1 cellular context compared by ENCODE assay signal in the genomic region with DNA sequence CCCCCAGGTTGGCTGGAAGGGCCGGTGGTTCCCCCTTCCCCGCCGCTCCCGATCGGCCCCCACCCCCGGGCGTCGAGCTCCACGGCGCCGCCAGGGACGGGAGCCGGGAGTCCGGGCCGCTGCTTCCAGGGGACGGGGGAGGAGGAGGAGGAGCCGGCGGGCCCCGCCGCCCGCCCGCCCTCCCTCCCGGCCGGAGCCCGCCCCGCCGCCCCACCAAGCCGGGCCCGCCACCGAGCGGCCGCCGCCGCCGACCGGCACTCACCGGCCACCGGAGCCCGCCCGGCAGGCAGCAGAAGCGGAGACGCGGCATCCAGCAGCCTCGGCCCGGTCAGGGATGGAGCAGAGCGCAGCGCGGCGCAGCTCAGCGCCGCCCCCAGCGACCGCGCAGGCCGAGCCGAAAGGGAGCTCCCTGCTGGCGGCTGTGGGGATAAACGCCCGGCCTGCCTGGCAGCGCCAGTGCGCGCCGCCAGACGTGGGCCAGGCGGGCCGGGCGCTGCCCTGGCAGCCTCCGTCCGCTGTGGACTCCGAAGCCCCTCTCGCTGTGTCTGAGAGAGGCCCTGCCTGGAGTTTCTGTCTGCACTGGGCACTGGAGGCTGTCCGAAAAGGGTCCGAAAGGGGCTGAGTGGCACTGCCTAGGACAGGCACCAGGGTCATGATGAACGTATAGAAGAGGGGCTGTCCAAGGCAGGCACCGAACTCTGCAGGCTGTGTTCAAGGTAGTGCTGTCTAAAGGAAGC.
TF ChIP-seq lines count a peak whose summit lies in the region.

TSS of gene MYO18A (minus strand) at position 348 of the 737 bp plus-strand sequence. CDS start 13,458 bp downstream, outside the sequence.

TF ChIP-seq in HepG2, 621 proteins besides CTCF, POLR2A, EP300 and RAD21 (continued from another document and continues in another):
- no peak for TF ChIP-seq ZNF205 (CRISPR knock-in tag; IDR thresholded peaks at IDR 0.05)
- TF ChIP-seq ZNF720 (CRISPR knock-in tag; IDR thresholded peaks at IDR 0.05) = no peak
- TF ChIP-seq NFE2 (CRISPR knock-in tag; IDR thresholded peaks at IDR 0.05) = no peak
- TF ChIP-seq POLR2G (IDR thresholded peaks at IDR 0.05; ENCODE audit: low read depth, low read length) = peak; percentile 35; the same call in 1 of the 2 replicates
- TF ChIP-seq GATAD1 (CRISPR knock-in tag; IDR thresholded peaks at IDR 0.05) = 0 out of 2 replicates have a peak, but pooled peaks have one; percentile 18
- TF ChIP-seq ADNP (CRISPR knock-in tag; IDR thresholded peaks at IDR 0.05) = no peak
- TF ChIP-seq ZNF446 (CRISPR knock-in tag; IDR thresholded peaks at IDR 0.05) = 0 out of 2 replicates have a peak, but pooled peaks have one; percentile 36
- no peak for TF ChIP-seq ZNF326 (CRISPR knock-in tag; IDR thresholded peaks at IDR 0.05; ENCODE audit: borderline replicate concordance)
- TF ChIP-seq, protein P1, sequence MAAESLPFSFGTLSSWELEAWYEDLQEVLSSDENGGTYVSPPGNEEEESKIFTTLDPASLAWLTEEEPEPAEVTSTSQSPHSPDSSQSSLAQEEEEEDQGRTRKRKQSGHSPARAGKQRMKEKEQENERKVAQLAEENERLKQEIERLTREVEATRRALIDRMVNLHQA (CRISPR knock-in tag; IDR thresholded peaks at IDR 0.05) = no peak
- TF ChIP-seq CCDC6 (CRISPR knock-in tag; IDR thresholded peaks at IDR 0.05) = 0 out of 2 replicates have a peak, but pooled peaks have one; percentile 75
- no peak for TF ChIP-seq ZNF292 (CRISPR knock-in tag; IDR thresholded peaks at IDR 0.05; ENCODE audit: borderline replicate concordance, low read depth)
- TF ChIP-seq, protein P2, sequence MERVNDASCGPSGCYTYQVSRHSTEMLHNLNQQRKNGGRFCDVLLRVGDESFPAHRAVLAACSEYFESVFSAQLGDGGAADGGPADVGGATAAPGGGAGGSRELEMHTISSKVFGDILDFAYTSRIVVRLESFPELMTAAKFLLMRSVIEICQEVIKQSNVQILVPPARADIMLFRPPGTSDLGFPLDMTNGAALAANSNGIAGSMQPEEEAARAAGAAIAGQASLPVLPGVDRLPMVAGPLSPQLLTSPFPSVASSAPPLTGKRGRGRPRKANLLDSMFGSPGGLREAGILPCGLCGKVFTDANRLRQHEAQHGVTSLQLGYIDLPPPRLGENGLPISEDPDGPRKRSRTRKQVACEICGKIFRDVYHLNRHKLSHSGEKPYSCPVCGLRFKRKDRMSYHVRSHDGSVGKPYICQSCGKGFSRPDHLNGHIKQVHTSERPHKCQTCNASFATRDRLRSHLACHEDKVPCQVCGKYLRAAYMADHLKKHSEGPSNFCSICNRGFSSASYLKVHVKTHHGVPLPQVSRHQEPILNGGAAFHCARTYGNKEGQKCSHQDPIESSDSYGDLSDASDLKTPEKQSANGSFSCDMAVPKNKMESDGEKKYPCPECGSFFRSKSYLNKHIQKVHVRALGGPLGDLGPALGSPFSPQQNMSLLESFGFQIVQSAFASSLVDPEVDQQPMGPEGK (CRISPR knock-in tag; IDR thresholded peaks at IDR 0.05) = peak; percentile 37
- no peak for TF ChIP-seq EHMT2 (IDR thresholded peaks at IDR 0.05; ENCODE audit: borderline replicate concordance, low read depth, low read length)
- TF ChIP-seq, protein P3, sequence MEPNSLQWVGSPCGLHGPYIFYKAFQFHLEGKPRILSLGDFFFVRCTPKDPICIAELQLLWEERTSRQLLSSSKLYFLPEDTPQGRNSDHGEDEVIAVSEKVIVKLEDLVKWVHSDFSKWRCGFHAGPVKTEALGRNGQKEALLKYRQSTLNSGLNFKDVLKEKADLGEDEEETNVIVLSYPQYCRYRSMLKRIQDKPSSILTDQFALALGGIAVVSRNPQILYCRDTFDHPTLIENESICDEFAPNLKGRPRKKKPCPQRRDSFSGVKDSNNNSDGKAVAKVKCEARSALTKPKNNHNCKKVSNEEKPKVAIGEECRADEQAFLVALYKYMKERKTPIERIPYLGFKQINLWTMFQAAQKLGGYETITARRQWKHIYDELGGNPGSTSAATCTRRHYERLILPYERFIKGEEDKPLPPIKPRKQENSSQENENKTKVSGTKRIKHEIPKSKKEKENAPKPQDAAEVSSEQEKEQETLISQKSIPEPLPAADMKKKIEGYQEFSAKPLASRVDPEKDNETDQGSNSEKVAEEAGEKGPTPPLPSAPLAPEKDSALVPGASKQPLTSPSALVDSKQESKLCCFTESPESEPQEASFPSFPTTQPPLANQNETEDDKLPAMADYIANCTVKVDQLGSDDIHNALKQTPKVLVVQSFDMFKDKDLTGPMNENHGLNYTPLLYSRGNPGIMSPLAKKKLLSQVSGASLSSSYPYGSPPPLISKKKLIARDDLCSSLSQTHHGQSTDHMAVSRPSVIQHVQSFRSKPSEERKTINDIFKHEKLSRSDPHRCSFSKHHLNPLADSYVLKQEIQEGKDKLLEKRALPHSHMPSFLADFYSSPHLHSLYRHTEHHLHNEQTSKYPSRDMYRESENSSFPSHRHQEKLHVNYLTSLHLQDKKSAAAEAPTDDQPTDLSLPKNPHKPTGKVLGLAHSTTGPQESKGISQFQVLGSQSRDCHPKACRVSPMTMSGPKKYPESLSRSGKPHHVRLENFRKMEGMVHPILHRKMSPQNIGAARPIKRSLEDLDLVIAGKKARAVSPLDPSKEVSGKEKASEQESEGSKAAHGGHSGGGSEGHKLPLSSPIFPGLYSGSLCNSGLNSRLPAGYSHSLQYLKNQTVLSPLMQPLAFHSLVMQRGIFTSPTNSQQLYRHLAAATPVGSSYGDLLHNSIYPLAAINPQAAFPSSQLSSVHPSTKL (CRISPR knock-in tag; IDR thresholded peaks at IDR 0.05) = peak; percentile 21; the same call in 1 of the 2 replicates
- no peak for TF ChIP-seq CREB1 (IDR thresholded peaks at IDR 0.05)
- no peak for TF ChIP-seq CREB1 (CRISPR knock-in tag; IDR thresholded peaks at IDR 0.05)
- TF ChIP-seq ZNF775 (CRISPR knock-in tag; IDR thresholded peaks at IDR 0.05; ENCODE audit: borderline replicate concordance) = no peak
- TF ChIP-seq ZNF557 (CRISPR knock-in tag; IDR thresholded peaks at IDR 0.05) = no peak
- no peak; the same call in 1 of the 2 replicates for TF ChIP-seq JUN (CRISPR knock-in tag; IDR thresholded peaks at IDR 0.05)
- TF ChIP-seq AKAP8 (CRISPR knock-in tag; IDR thresholded peaks at IDR 0.05) = 0 out of 2 replicates have a peak, but pooled peaks have one; percentile 18
- no peak for TF ChIP-seq SNAPC2 (CRISPR knock-in tag; IDR thresholded peaks at IDR 0.05)
- no peak for TF ChIP-seq NR1H2 (CRISPR knock-in tag; IDR thresholded peaks at IDR 0.05; ENCODE audit: borderline replicate concordance, low read depth)
- no peak; the same call in 1 of the 2 replicates for TF ChIP-seq RARA (CRISPR knock-in tag; IDR thresholded peaks at IDR 0.05)
- TF ChIP-seq ZFYVE20 (CRISPR knock-in tag; IDR thresholded peaks at IDR 0.05; ENCODE audit: borderline replicate concordance, low read depth) = no peak
- no peak; the same call in 1 of the 2 replicates for TF ChIP-seq ZNF543 (CRISPR knock-in tag; IDR thresholded peaks at IDR 0.05)
- no peak for TF ChIP-seq ZEB1 (IDR thresholded peaks at IDR 0.05; ENCODE audit: insufficient replicate concordance, low read depth)
- no peak for TF ChIP-seq ZNF333 (CRISPR knock-in tag; IDR thresholded peaks at IDR 0.05; ENCODE audit: borderline replicate concordance)
- no peak for TF ChIP-seq BATF2 (CRISPR knock-in tag; IDR thresholded peaks at IDR 0.05)
- TF ChIP-seq, protein P4, sequence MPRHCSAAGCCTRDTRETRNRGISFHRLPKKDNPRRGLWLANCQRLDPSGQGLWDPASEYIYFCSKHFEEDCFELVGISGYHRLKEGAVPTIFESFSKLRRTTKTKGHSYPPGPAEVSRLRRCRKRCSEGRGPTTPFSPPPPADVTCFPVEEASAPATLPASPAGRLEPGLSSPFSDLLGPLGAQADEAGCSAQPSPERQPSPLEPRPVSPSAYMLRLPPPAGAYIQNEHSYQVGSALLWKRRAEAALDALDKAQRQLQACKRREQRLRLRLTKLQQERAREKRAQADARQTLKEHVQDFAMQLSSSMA (CRISPR knock-in tag; IDR thresholded peaks at IDR 0.05) = no peak
- TF ChIP-seq, protein P5, sequence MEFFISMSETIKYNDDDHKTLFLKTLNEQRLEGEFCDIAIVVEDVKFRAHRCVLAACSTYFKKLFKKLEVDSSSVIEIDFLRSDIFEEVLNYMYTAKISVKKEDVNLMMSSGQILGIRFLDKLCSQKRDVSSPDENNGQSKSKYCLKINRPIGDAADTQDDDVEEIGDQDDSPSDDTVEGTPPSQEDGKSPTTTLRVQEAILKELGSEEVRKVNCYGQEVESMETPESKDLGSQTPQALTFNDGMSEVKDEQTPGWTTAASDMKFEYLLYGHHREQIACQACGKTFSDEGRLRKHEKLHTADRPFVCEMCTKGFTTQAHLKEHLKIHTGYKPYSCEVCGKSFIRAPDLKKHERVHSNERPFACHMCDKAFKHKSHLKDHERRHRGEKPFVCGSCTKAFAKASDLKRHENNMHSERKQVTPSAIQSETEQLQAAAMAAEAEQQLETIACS (CRISPR knock-in tag; IDR thresholded peaks at IDR 0.05) = no peak
- TF ChIP-seq NFYC (CRISPR knock-in tag; IDR thresholded peaks at IDR 0.05) = no peak
- no peak for TF ChIP-seq MTA1 (CRISPR knock-in tag; IDR thresholded peaks at IDR 0.05; ENCODE audit: borderline replicate concordance)
- TF ChIP-seq NR2F6 (IDR thresholded peaks at IDR 0.05) = no peak
- TF ChIP-seq NR2F6 (CRISPR knock-in tag; IDR thresholded peaks at IDR 0.05) = no peak; the same call in 1 of the 2 replicates
- TF ChIP-seq ZNF451 (CRISPR knock-in tag; IDR thresholded peaks at IDR 0.05) = no peak
- no peak for TF ChIP-seq NCOA1 (CRISPR knock-in tag; IDR thresholded peaks at IDR 0.05)
- no peak for TF ChIP-seq ZNF572 (CRISPR knock-in tag; IDR thresholded peaks at IDR 0.05)
- TF ChIP-seq ZSCAN9 (CRISPR knock-in tag; IDR thresholded peaks at IDR 0.05; ENCODE audit: borderline replicate concordance) = no peak
- TF ChIP-seq ZNF652 (CRISPR knock-in tag; IDR thresholded peaks at IDR 0.05; ENCODE audit: borderline replicate concordance, low read depth) = no peak
- no peak for TF ChIP-seq PRDM10 (CRISPR knock-in tag; IDR thresholded peaks at IDR 0.05; ENCODE audit: low read depth)
- TF ChIP-seq, protein P6, sequence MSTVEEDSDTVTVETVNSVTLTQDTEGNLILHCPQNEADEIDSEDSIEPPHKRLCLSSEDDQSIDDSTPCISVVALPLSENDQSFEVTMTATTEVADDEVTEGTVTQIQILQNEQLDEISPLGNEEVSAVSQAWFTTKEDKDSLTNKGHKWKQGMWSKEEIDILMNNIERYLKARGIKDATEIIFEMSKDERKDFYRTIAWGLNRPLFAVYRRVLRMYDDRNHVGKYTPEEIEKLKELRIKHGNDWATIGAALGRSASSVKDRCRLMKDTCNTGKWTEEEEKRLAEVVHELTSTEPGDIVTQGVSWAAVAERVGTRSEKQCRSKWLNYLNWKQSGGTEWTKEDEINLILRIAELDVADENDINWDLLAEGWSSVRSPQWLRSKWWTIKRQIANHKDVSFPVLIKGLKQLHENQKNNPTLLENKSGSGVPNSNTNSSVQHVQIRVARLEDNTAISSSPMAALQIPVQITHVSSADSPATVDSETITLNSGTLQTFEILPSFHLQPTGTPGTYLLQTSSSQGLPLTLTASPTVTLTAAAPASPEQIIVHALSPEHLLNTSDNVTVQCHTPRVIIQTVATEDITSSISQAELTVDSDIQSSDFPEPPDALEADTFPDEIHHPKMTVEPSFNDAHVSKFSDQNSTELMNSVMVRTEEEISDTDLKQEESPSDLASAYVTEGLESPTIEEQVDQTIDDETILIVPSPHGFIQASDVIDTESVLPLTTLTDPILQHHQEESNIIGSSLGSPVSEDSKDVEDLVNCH (CRISPR knock-in tag; IDR thresholded peaks at IDR 0.05) = no peak
- no peak for TF ChIP-seq ZNF567 (CRISPR knock-in tag; IDR thresholded peaks at IDR 0.05; ENCODE audit: borderline replicate concordance)
- no peak for TF ChIP-seq NKX3-1 (CRISPR knock-in tag; IDR thresholded peaks at IDR 0.05)
- TF ChIP-seq ZNF282 (IDR thresholded peaks at IDR 0.05; ENCODE audit: partially characterized antibody) = no peak
- TF ChIP-seq SMARCC2 (IDR thresholded peaks at IDR 0.05) = no peak
- no peak for TF ChIP-seq ZBTB1 (CRISPR knock-in tag; IDR thresholded peaks at IDR 0.05; ENCODE audit: borderline replicate concordance)
- TF ChIP-seq ZNF18 (CRISPR knock-in tag; IDR thresholded peaks at IDR 0.05; ENCODE audit: insufficient replicate concordance) = peak; percentile 55
